10 cellular contexts compared by ENCODE assay signal in the genomic region with DNA sequence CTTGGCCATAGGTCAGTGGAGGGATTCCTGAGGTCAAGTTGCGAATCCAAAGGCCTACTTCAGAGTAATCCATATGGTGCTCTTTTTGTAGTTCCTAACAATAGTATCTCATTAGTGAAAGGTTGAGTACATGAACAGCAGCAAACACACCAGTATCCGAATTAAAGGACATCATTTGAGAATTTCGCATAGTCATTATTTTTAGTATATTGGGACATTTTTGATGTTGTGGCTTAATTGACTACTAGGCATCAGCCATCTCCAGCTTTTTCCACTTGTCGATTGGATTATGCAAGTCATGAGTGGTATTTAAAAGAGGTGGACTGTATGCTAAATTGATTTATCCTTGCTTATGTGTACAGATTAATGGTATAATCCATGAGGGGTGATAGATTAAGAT. TPM values are rescaled to one million over a fixed set of nuclear protein-coding genes. Genes with fewer than 3 reads are reported as not detected.
DNase-seq lines count a peak whose midpoint lies in the region; ATAC-seq and TF ChIP-seq lines count a peak whose summit lies in the region.
"Had no signal": no experiment of that assay in that cellular context is flagged by ENCODE, and none has a peak within 500 bp of the region (broad histone marks: within the 10 kb centered on the region; RNA-seq: fewer than 3 reads in every experiment).

No MANE protein-coding gene starts in this region.

- H3K36me3 Mint-ChIP-seq in endothelial cell (ENCODE audit: low read depth, unreplicated experiment), result no peaks in the 10 kb centered on the region

- H3K79me2 ChIP-seq in SK-N-SH (ENCODE audit: insufficient read depth) (peaks cover 91% of the 10 kb centered on the region), PC-3 (ENCODE audit: low read length) (peaks cover 94% of the 10 kb centered on the region)

- peak overlapping the region; percentile 13 for H3K27ac Mint-ChIP-seq in endothelial cell (ENCODE audit: unreplicated experiment)

- H3K36me3 ChIP-seq in SK-N-SH (replicated peaks in 1 of 2; ENCODE audit: control insufficient read depth in 1 of 2, insufficient read depth in 2 of 2, low read length in 1 of 2) (no peaks in the 10 kb centered on the region), PC-3 (ENCODE audit: low read depth, low read length) (no peaks in the 10 kb centered on the region)

- no peak; the same call in 2 of the 3 replicates for ATAC-seq in SK-N-SH treated with all-trans-retinoic acid at 6 μM for 48 hours
- no peak for ATAC-seq in PC-3
- no peak for ATAC-seq in HG03039 (IDR thresholded peaks at IDR 0.05; ENCODE audit: unreplicated experiment)

- H3K4me2 ChIP-seq in SK-N-SH, result peak overlapping the region; percentile 48; the same call in 1 of the 2 replicates
- peak overlapping the region; percentile 82 for H3K4me2 ChIP-seq in PC-3 (ENCODE audit: low read length)

- H3F3A ChIP-seq in SK-N-SH (replicated peaks; ENCODE audit: insufficient read depth), result peaks cover 5% of the 10 kb centered on the region
- H3F3A ChIP-seq in PC-3 (ENCODE audit: low read length, unreplicated experiment), result no peaks in the 10 kb centered on the region

- peaks cover 34% of the 10 kb centered on the region for H4K20me1 ChIP-seq in SK-N-SH (ENCODE audit: insufficient read depth)
- H4K20me1 ChIP-seq in PC-3 (ENCODE audit: low read length), result no peaks in the 10 kb centered on the region

- no peak for TF ChIP-seq EP300 in SK-N-SH (IDR thresholded peaks at IDR 0.05; ENCODE audit: borderline replicate concordance in 1 of 2, low read depth in 1 of 2, low read length in 1 of 2)

- H3K4me3 ChIP-seq in SK-N-SH (ENCODE audit: low read depth in 2 of 2, low read length in 1 of 2) (no peak overlapping the region), PC-3 (ENCODE audit: low read length) (peak overlapping the region; percentile 54; the same call in 1 of the 2 replicates), skin epidermis (no peak overlapping the region)

- no peak overlapping the region for H3K4me3 Mint-ChIP-seq in endothelial cell (ENCODE audit: unreplicated experiment)

- TF ChIP-seq CTCF in SK-N-SH (IDR thresholded peaks at IDR 0.05), result no peak
- TF ChIP-seq CTCF in PC-3 (conservative IDR thresholded peaks at IDR 0.05; ENCODE audit: low read depth, low read length), result no peak
- no peak for TF ChIP-seq CTCF in endothelial cell (IDR thresholded peaks at IDR 0.05; ENCODE audit: unreplicated experiment)

- H3K4me1 ChIP-seq in SK-N-SH (ENCODE audit: control insufficient read depth in 1 of 2, insufficient read depth in 2 of 2, low read depth in 1 of 2, low read length in 1 of 2) (peaks cover 0 to 52% of the 10 kb centered on the region in 2 experiments; a peak in 3 of 4 replicates), PC-3 (ENCODE audit: insufficient read depth, low read length) (no peaks in the 10 kb centered on the region; the same call in 1 of the 2 replicates)

- H3K9me3 Mint-ChIP-seq in endothelial cell (ENCODE audit: unreplicated experiment), result no peaks in the 10 kb centered on the region

- intact Hi-C loops in PC-3 (cut with micrococcal nuclease), result no loop called here

- POLR2A ChIA-PET in SK-N-SH (lab: Yijun Ruan, JAX), result interaction anchor here (0.6 to 2.5 kb wide), 3 partner anchors 12 to 568 kb away, joined by 3 to 7 read pairs (median 6); no protein-coding TSS in a partner anchor
- POLR2A ChIA-PET in PC-3 (lab: Charles Lee; ENCODE audit: unreplicated experiment), result no interaction called here

- H3K9ac ChIP-seq in SK-N-SH (peak overlapping the region; percentile 40; the same call in 1 of the 2 replicates), PC-3 (ENCODE audit: low read length) (peak overlapping the region; percentile 39; the same call in 1 of the 2 replicates)

- DNase-seq in SK-N-SH, result no peak
- DNase-seq in PC-3, result no peak
- DNase-seq in endothelial cell (ENCODE audit: low spot score), result no peak
- DNase-seq in NCI-H1105 (lab: John Stamatoyannopoulos, UW), result no peak
- DNase-seq in NCI-H524 treated with DMSO at 0.1 percent for 48 hours (lab: John Stamatoyannopoulos, UW), result no peak
- DNase-seq: 8988T; stimulated activated CD4-positive, alpha-beta T cell treated with anti-CD3 and anti-CD28 coated beads, Interleukin-15, amount 100 ng/mL, for 24 hours had no signal

- H3K27me3 ChIP-seq in SK-N-SH (ENCODE audit: insufficient read depth) (no peaks in the 10 kb centered on the region), PC-3 (ENCODE audit: low read length) (no peaks in the 10 kb centered on the region)

- no TSS peak for BruUV-seq in PC-3 (replicated peaks; lab: Mats Ljungman, UMichigan)

- H3K9me2 ChIP-seq in SK-N-SH, result no peaks in the 10 kb centered on the region
- H3K9me2 ChIP-seq in PC-3 (replicated peaks; ENCODE audit: low read length), result no peaks in the 10 kb centered on the region

- WGBS in SK-N-SH (ENCODE audit: low lambda C conversion rate), result 85% methylated on average over 4 of the region's 4 CpGs

- no peak for TF ChIP-seq RAD21 in SK-N-SH (IDR thresholded peaks at IDR 0.05; ENCODE audit: low read length)

- H2AFZ ChIP-seq in SK-N-SH (ENCODE audit: low read depth) (no peak overlapping the region), PC-3 (ENCODE audit: low read length) (peak overlapping the region; percentile 50; the same call in 1 of the 2 replicates)

- peaks cover 48% of the 10 kb centered on the region for H3K4me1 Mint-ChIP-seq in endothelial cell (ENCODE audit: unreplicated experiment)

- H3K27ac ChIP-seq in SK-N-SH (ENCODE audit: low read depth in 2 of 2, low read length in 1 of 2) (peak overlapping the region; percentile 46 to 88; a peak in 3 of 4 replicates), PC-3 (ENCODE audit: low read length) (no peak overlapping the region), skin epidermis (peak overlapping the region in 11 of 21 experiments; percentile 13 to 74 (median 43))

- no peaks in the 10 kb centered on the region for H3K9me3 ChIP-seq in SK-N-SH
- no peaks in the 10 kb centered on the region for H3K9me3 ChIP-seq in PC-3 (ENCODE audit: low read length)

- H3K27me3 Mint-ChIP-seq in endothelial cell (ENCODE audit: unreplicated experiment), result no peaks in the 10 kb centered on the region

- CTCF ChIA-PET in SK-N-SH (lab: Yijun Ruan, JAX), result interaction anchor here (0.7 to 8.2 kb wide), 32 partner anchors 9 to 903 kb away, joined by 3 to 114 read pairs (median 4); no protein-coding TSS in a partner anchor
- CTCF ChIA-PET in PC-3 (lab: Charles Lee), result interaction anchor here (0.6 to 1.5 kb wide), 5 partner anchors 21 to 575 kb away, joined by 4 to 36 read pairs (median 5); no protein-coding TSS in a partner anchor

TF ChIP-seq in SK-N-SH, 30 proteins besides CTCF, POLR2A, EP300 and RAD21 (continues in another document):
- TF ChIP-seq CHD2 (IDR thresholded peaks at IDR 0.05; ENCODE audit: low read length, partially characterized antibody) (no peak), NRF1 (IDR thresholded peaks at IDR 0.05; ENCODE audit: low read depth, low read length) (no peak), GABPA (IDR thresholded peaks at IDR 0.05; ENCODE audit: low read depth) (no peak), NFIC (IDR thresholded peaks at IDR 0.05; ENCODE audit: borderline replicate concordance) (no peak), SMC3 (IDR thresholded peaks at IDR 0.05; ENCODE audit: low read depth, low read length) (no peak), FOXJ3 (CRISPR knock-in tag; IDR thresholded peaks at IDR 0.05) (no peak), ELF1 (IDR thresholded peaks at IDR 0.05) (no peak), RXRA (IDR thresholded peaks at IDR 0.05; ENCODE audit: borderline replicate concordance, low read depth) (no peak), SIN3A (IDR thresholded peaks at IDR 0.05; ENCODE audit: borderline replicate concordance, low read depth, low read length) (no peak), RCOR1 (IDR thresholded peaks at IDR 0.05; ENCODE audit: low read length) (no peak), TAF1 (IDR thresholded peaks at IDR 0.05; ENCODE audit: borderline replicate concordance, low read depth, low read length) (no peak)
- TF ChIP-seq, protein P1, sequence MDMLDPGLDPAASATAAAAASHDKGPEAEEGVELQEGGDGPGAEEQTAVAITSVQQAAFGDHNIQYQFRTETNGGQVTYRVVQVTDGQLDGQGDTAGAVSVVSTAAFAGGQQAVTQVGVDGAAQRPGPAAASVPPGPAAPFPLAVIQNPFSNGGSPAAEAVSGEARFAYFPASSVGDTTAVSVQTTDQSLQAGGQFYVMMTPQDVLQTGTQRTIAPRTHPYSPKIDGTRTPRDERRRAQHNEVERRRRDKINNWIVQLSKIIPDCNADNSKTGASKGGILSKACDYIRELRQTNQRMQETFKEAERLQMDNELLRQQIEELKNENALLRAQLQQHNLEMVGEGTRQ (IDR thresholded peaks at IDR 0.05; ENCODE audit: borderline replicate concordance, low read depth, low read length), result no peak

TF ChIP-seq in SK-N-SH treated with all-trans-retinoic acid at 6 μM for 48 hours, 23 proteins besides CTCF, POLR2A, EP300 and RAD21 (continues in another document):
- TF ChIP-seq, protein P2, sequence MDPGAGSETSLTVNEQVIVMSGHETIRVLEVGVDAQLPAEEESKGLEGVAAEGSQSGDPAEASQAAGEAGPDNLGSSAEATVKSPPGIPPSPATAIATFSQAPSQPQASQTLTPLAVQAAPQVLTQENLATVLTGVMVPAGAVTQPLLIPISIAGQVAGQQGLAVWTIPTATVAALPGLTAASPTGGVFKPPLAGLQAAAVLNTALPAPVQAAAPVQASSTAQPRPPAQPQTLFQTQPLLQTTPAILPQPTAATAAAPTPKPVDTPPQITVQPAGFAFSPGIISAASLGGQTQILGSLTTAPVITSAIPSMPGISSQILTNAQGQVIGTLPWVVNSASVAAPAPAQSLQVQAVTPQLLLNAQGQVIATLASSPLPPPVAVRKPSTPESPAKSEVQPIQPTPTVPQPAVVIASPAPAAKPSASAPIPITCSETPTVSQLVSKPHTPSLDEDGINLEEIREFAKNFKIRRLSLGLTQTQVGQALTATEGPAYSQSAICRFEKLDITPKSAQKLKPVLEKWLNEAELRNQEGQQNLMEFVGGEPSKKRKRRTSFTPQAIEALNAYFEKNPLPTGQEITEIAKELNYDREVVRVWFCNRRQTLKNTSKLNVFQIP (CRISPR knock-in tag; IDR thresholded peaks at IDR 0.05; ENCODE audit: borderline replicate concordance, low read depth), result no peak
- TF ChIP-seq ESRRG (CRISPR knock-in tag; IDR thresholded peaks at IDR 0.05) (no peak), GLIS3 (CRISPR knock-in tag; IDR thresholded peaks at IDR 0.05) (no peak), OSR1 (CRISPR knock-in tag; IDR thresholded peaks at IDR 0.05) (no peak), ARNTL (CRISPR knock-in tag; IDR thresholded peaks at IDR 0.05; ENCODE audit: borderline replicate concordance, low read depth) (no peak), ZFP3 (CRISPR knock-in tag; IDR thresholded peaks at IDR 0.05) (no peak), ZNF565 (CRISPR knock-in tag; conservative IDR thresholded peaks at IDR 0.05; ENCODE audit: low read depth) (no peak), RARB (CRISPR knock-in tag; IDR thresholded peaks at IDR 0.05) (no peak), ZNF70 (CRISPR knock-in tag; IDR thresholded peaks at IDR 0.05) (no peak), BACH2 (CRISPR knock-in tag; IDR thresholded peaks at IDR 0.05; ENCODE audit: borderline replicate concordance) (no peak)

RNA-seq across cellular contexts. Expression of a gene that starts 23.7 kb away (rescaled TPM):
- polyA plus RNA-seq in SK-N-SH (2012; rRNA removed), result 2.2 and 3.5 TPM in 2 replicates
- polyA plus RNA-seq in SK-N-SH (2012; cell fraction: cytosol; rRNA removed), result 3.0 and 3.6 TPM in 2 replicates
- 3.1 and 6.6 TPM in 2 replicates for polyA plus RNA-seq in SK-N-SH (2012; cell fraction: nucleus; rRNA removed)
- total RNA-seq in PC-3 (2014; rRNA removed) (4.2 and 5.7 TPM in 2 replicates), endothelial cell (ENCODE audit: unreplicated experiment) (27.5 TPM)
